8 cellular contexts compared by ENCODE assay signal in the genomic region with DNA sequence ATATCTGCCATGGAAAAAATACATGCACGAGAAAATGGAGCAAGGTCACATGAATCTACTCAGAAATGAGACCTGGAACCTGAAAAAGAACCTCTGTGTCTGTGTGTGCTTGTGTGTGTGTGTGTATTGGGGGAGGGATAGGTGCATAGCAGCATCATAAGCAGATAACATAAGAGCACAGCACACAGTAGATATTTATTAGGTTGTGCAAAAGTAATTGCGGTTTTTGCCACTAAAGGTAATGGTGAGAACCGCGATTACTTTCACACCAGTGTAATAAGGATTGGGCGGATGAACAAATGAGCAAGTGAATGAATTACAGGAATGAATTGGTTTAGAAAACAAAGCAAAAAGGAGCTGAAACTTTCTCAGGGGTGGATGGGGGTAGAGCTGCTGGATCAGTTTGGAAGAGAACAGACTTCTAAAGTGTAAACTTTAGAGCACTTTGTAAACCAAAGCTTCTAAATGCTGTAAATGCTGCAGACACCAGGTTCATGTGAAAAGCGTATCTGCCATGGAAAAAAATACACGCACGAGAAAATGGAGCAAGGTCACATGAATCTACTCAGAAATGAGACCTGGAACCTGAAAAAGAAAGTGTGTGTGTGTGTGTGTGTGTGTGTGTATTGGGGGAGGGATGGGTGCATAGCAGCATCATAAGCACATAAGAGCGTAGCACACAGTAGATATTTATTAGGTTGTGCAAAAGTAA.
DNase-seq lines count a peak whose midpoint lies in the region; ATAC-seq and TF ChIP-seq lines count a peak whose summit lies in the region.

No MANE protein-coding gene starts in this region.

- intact Hi-C loops in prostate gland (cut with DNase I) = loop anchor here (5.0 kb wide), 2 partner anchors 249 to 359 kb away; a partner anchor contains a TSS

- no peaks in the 10 kb centered on the region for H3K36me3 ChIP-seq in HUES48 (ENCODE audit: control insufficient read depth, insufficient read depth, low read length)
- H3K36me3 ChIP-seq in ectodermal cell (ENCODE audit: control insufficient read depth, insufficient read depth, low read length) = no peaks in the 10 kb centered on the region
- no peaks in the 10 kb centered on the region for H3K36me3 ChIP-seq in prostate gland
- no peaks in the 10 kb centered on the region for H3K36me3 ChIP-seq in BE2C

- no peak for TF ChIP-seq POLR2A in prostate gland (IDR thresholded peaks at IDR 0.05)

- WGBS in ectodermal cell, 2 experiments = 91 to 92% methylated on average over 9 of the region's 9 CpGs
- WGBS in prostate gland = 83% methylated on average over 9 of the region's 9 CpGs

- H3K9ac ChIP-seq in HUES48 (ENCODE audit: low read depth, low read length) = peak overlapping the region; percentile 16; the same call in 1 of the 2 replicates

- DNase-seq in prostate gland (ENCODE audit: low spot score) (no peak), nucleus accumbens (lab: John Stamatoyannopoulos, UW) (no peak), HCEC 1CT (no peak), HuH-7 (ENCODE audit: low spot score) (no peak), BE2C (no peak)

- H3K4me3 ChIP-seq in HUES48 (ENCODE audit: low read depth, low read length) (no peak overlapping the region), ectodermal cell (ENCODE audit: insufficient read depth, low read depth, low read length) (no peak overlapping the region), prostate gland (no peak overlapping the region), BE2C (ENCODE audit: low read depth, low read length) (no peak overlapping the region)

- H3K9me3 ChIP-seq in HUES48 (ENCODE audit: control insufficient read depth, insufficient read depth, low read length) (no peaks in the 10 kb centered on the region), ectodermal cell (ENCODE audit: control insufficient read depth, low read length) (no peaks in the 10 kb centered on the region), prostate gland (no peaks in the 10 kb centered on the region), BE2C (no peaks in the 10 kb centered on the region)

- TF ChIP-seq CTCF in prostate gland (IDR thresholded peaks at IDR 0.05) = no peak
- no peak for TF ChIP-seq CTCF in BE2C (IDR thresholded peaks at IDR 0.05; ENCODE audit: low read depth, low read length)

- peaks cover 8% of the 10 kb centered on the region; the same call in 1 of the 2 replicates for H3K27me3 ChIP-seq in HUES48 (ENCODE audit: control insufficient read depth, insufficient read depth, low read length)
- H3K27me3 ChIP-seq in ectodermal cell (ENCODE audit: control insufficient read depth, insufficient read depth, low read length, poor library complexity, severe bottlenecking) = no peaks in the 10 kb centered on the region
- no peaks in the 10 kb centered on the region for H3K27me3 ChIP-seq in prostate gland (replicated peaks; ENCODE audit: insufficient read depth)
- no peaks in the 10 kb centered on the region for H3K27me3 ChIP-seq in BE2C

- H3K4me1 ChIP-seq in HUES48 (ENCODE audit: control insufficient read depth, insufficient read depth, low read length) = peaks cover 35% of the 10 kb centered on the region
- H3K4me1 ChIP-seq in ectodermal cell (ENCODE audit: control insufficient read depth, insufficient read depth, low read length) = peaks cover 38% of the 10 kb centered on the region
- peaks cover 9% of the 10 kb centered on the region for H3K4me1 ChIP-seq in prostate gland (replicated peaks)
- peaks cover 48% of the 10 kb centered on the region for H3K4me1 ChIP-seq in BE2C

- ATAC-seq in GM18502 (IDR thresholded peaks at IDR 0.05; ENCODE audit: poor library complexity, unreplicated experiment) = peak; percentile 39

- H3K27ac ChIP-seq in HUES48 (ENCODE audit: low read depth, low read length) (peak overlapping the region; percentile 84), ectodermal cell (ENCODE audit: insufficient read depth, low read depth, low read length, poor library complexity, severe bottlenecking) (peak overlapping the region; percentile 92), prostate gland (peak overlapping the region; percentile 72)
